9 cellular contexts compared by ENCODE assay signal in the genomic region with DNA sequence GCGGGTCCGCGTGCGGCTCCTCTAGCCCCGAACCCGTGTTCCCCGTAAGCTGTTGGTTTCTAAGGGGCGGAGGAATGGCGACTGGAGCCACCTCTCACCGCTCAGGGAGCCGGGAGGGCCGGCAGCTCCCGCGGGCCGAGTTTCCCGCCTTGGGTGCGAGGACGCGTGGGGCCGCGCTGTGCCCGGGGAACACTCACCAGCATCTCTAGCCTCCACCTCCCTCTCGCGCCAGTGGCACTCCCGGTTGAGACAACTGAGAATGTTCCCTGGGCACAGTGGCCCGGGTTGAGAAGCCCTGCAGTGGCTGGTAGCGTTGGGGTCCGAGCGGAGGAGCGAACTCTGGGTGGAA. TPM values are rescaled to one million over a fixed set of nuclear protein-coding genes. Genes with fewer than 3 reads are reported as not detected.
DNase-seq lines count a peak whose midpoint lies in the region; ATAC-seq and TF ChIP-seq lines count a peak whose summit lies in the region.
"Had no signal": no experiment of that assay in that cellular context is flagged by ENCODE, and none has a peak within 500 bp of the region (broad histone marks: within the 10 kb centered on the region; RNA-seq: fewer than 3 reads in every experiment).

No MANE protein-coding gene starts in this region.

- peak overlapping the region in 1 of 2 donors; percentile 88 for H3K27ac Mint-ChIP-seq in natural killer cell treated with Interleukin-12 subunit alpha and Interleukin-12 subunit beta and Interleukin-15 and Interleukin-18, amount 100 ng/mL, for 72 hours

- H3K36me3 Mint-ChIP-seq in natural killer cell treated with Interleukin-12 subunit alpha and Interleukin-12 subunit beta and Interleukin-15 and Interleukin-18, amount 100 ng/mL, for 72 hours = no peaks in the 10 kb centered on the region

- no peaks in the 10 kb centered on the region for H3K9me3 Mint-ChIP-seq in natural killer cell treated with Interleukin-12 subunit alpha and Interleukin-12 subunit beta and Interleukin-15 and Interleukin-18, amount 100 ng/mL, for 72 hours

- POLR2A ChIA-PET in RWPE1 (lab: Yijun Ruan, JAX; ENCODE audit: low non-redundant PET) = interaction anchor here (0.6 kb wide), 2 partner anchors 116 to 120 kb away, joined by 3 read pairs; no protein-coding TSS in a partner anchor

- H3K27me3 Mint-ChIP-seq in natural killer cell treated with Interleukin-12 subunit alpha and Interleukin-12 subunit beta and Interleukin-15 and Interleukin-18, amount 100 ng/mL, for 72 hours = no peaks in the 10 kb centered on the region

- peak; percentile 52 for DNase-seq in Right ventricle myocardium inferior (ENCODE audit: missing footprints)
- DNase-seq in cardiac septum (ENCODE audit: low spot score) = no peak
- peak; percentile 13 for DNase-seq in RWPE1 (ENCODE audit: low spot score)
- no peak for DNase-seq in epithelial cell of prostate (ENCODE audit: low read depth, low spot score)
- DNase-seq in natural killer cell treated with Interleukin-12 subunit alpha and Interleukin-12 subunit beta and Interleukin-15 and Interleukin-18, amount 100 ng/mL, for 72 hours (ENCODE audit: low spot score) = peak; percentile 60
- no peak for DNase-seq in cerebellar cortex (ENCODE audit: low spot score)
- DNase-seq in amygdala (lab: John Stamatoyannopoulos, UW) = no peak

- H3K27ac ChIP-seq in RWPE1 (peak overlapping the region; percentile 79), epithelial cell of prostate (peak overlapping the region; percentile 22)

- no peak for TF ChIP-seq CTCF in RWPE1 (conservative IDR thresholded peaks at IDR 0.05; ENCODE audit: low read depth)

- H3K4me1 Mint-ChIP-seq in natural killer cell treated with Interleukin-12 subunit alpha and Interleukin-12 subunit beta and Interleukin-15 and Interleukin-18, amount 100 ng/mL, for 72 hours (ENCODE audit: low read depth in 2 of 2) = peaks cover 7 to 8% of the 10 kb centered on the region in 2 donors

- ATAC-seq in Right ventricle myocardium inferior (no peak), GM18870 (IDR thresholded peaks at IDR 0.05; ENCODE audit: unreplicated experiment) (no peak)
- peak; percentile 22 to 29 for ATAC-seq in natural killer cell treated with Interleukin-12 subunit alpha and Interleukin-12 subunit beta and Interleukin-15 and Interleukin-18, amount 100 ng/mL, for 72 hours

- intact Hi-C loops in Right ventricle myocardium inferior (cut with DNase I) (loop anchor here (1.0 to 5.0 kb wide), 4 partner anchors 37 to 213 kb away; a partner anchor contains a TSS), cardiac septum (cut with DNase I) (loop anchor here (1.0 to 10.0 kb wide), 3 partner anchors 38 to 121 kb away; a partner anchor contains a TSS)

- H3K4me3 Mint-ChIP-seq in natural killer cell treated with Interleukin-12 subunit alpha and Interleukin-12 subunit beta and Interleukin-15 and Interleukin-18, amount 100 ng/mL, for 72 hours = peak overlapping the region; percentile 88

- CTCF ChIA-PET in RWPE1 (lab: Yijun Ruan, JAX) = interaction anchor here (0.6 kb wide), 1 partner anchor 57 kb away, joined by 3 read pairs; no protein-coding TSS in a partner anchor

RNA-seq across cellular contexts. Expression of a gene that starts 0.6 kb away (rescaled TPM):
- total RNA-seq in Right ventricle myocardium inferior (18.9 TPM), cardiac septum (17.7 TPM)
- total RNA-seq in natural killer cell treated with Interleukin-12 subunit alpha and Interleukin-12 subunit beta and Interleukin-15 and Interleukin-18, amount 100 ng/mL, for 72 hours = 100 to 1,000 TPM in 1 of 2 donors, 10 to 100 TPM in 1; 55.5 to 156 TPM

RNA-seq across cellular contexts. Expression of a gene that starts 5.0 kb away (rescaled TPM):
- total RNA-seq in Right ventricle myocardium inferior (not detected), cardiac septum (not detected)
- under 1 TPM in 1 of 2 donors, not detected in 1; 0.39 TPM for total RNA-seq in natural killer cell treated with Interleukin-12 subunit alpha and Interleukin-12 subunit beta and Interleukin-15 and Interleukin-18, amount 100 ng/mL, for 72 hours
- total RNA-seq: renal cortical epithelial cell had no signal

RNA-seq across cellular contexts. Expression of a gene that starts 18.9 kb away (rescaled TPM):
- total RNA-seq in Right ventricle myocardium inferior (49.5 TPM), cardiac septum (39.8 TPM)
- 10 to 100 TPM; 52.2 to 73.5 TPM for total RNA-seq in natural killer cell treated with Interleukin-12 subunit alpha and Interleukin-12 subunit beta and Interleukin-15 and Interleukin-18, amount 100 ng/mL, for 72 hours

RNA-seq across cellular contexts. Expression of a gene that starts 39.7 kb away (rescaled TPM):
- 30.7 TPM for total RNA-seq in Right ventricle myocardium inferior
- total RNA-seq in cardiac septum = 19.8 TPM
- total RNA-seq in natural killer cell treated with Interleukin-12 subunit alpha and Interleukin-12 subunit beta and Interleukin-15 and Interleukin-18, amount 100 ng/mL, for 72 hours = 10 to 100 TPM in 1 of 2 donors, 1 to 10 TPM in 1; 2.8 to 10.7 TPM

RNA-seq across cellular contexts. Expression of a gene that starts 49.4 kb away (rescaled TPM):
- total RNA-seq in Right ventricle myocardium inferior = 1.7 TPM
- 0.94 TPM for total RNA-seq in cardiac septum
- total RNA-seq in natural killer cell treated with Interleukin-12 subunit alpha and Interleukin-12 subunit beta and Interleukin-15 and Interleukin-18, amount 100 ng/mL, for 72 hours = 1 to 10 TPM in 1 of 2 donors, under 1 TPM in 1; 0.38 to 3.6 TPM

Comparison
In these comparisons a context has a peak if more than half of its experiments do, and no peak if none do; other contexts are left out.
1. DNase-seq: peak in Right ventricle myocardium inferior (single experiment), RWPE1 (single experiment) and natural killer cell treated with Interleukin-12 subunit alpha and Interleukin-12 subunit beta and Interleukin-15 and Interleukin-18, amount 100 ng/mL, for 72 hours (single experiment); none in cardiac septum (single experiment), epithelial cell of prostate (single experiment), cerebellar cortex (single experiment) and amygdala (0 of 56).
2. ATAC-seq: peak in natural killer cell treated with Interleukin-12 subunit alpha and Interleukin-12 subunit beta and Interleukin-15 and Interleukin-18, amount 100 ng/mL, for 72 hours (2 of 2); none in Right ventricle myocardium inferior (single experiment) and GM18870 (single experiment).